ENCODE assay signal across 8 cellular contexts in the genomic region with DNA sequence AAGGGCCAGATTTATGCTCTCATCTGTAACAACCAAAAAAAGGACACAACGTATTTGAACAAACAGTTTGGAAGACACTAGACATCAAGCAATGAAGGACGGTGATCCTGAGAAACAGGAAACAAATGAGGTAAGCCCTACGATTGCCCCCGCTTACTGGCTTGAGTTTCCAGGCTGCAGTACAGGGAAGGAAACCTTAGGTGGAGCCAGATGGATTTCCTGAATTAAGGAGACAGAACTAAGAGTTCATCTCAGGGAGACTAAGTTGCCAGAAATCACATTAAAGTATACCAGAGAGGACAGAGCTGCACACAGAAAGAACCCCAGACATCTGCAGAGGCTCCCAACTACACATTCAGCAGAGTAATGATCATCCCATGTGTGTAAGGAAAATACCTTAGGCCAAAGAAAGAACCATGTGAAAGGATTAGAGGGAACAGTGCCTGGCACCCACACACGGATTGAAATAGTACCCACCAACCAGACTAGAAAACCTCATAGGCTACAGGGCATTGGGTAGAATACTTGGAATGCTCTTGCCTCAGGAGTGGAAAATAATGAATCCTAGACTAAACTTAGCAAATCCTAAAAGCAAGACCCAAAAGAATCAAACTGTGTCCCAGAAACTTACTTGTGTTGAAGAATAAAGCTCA.
DNase-seq lines count a peak whose midpoint lies in the region; ATAC-seq, FAIRE-seq and TF ChIP-seq lines count a peak whose summit lies in the region.

No MANE protein-coding gene starts in this region.

- POLR2A ChIA-PET in H1 (lab: Charles Lee; ENCODE audit: partially characterized antibody), result interaction anchor here (1.4 to 1.6 kb wide), 2 partner anchors 31 to 99 kb away, joined by 3 to 5 read pairs; a partner anchor contains a TSS

- no peaks in the 10 kb centered on the region for H3K79me2 ChIP-seq in H1 (ENCODE audit: control insufficient read depth in 1 of 2, insufficient read depth in 2 of 2, low read length in 2 of 2)

- no peak overlapping the region for H3K23ac ChIP-seq in H1 (ENCODE audit: insufficient read length)

- DNase-seq in EH (ENCODE audit: low read depth) (peak; percentile 29), NCI-H446 (lab: John Stamatoyannopoulos, UW) (peak; percentile 31 to 67), H1 (ENCODE audit: low read depth in 1 of 2, low spot score in 2 of 2) (peak in 1 of 2 experiments; percentile 5), nephron progenitor cell (peak; percentile 18), esophagus squamous epithelium (lab: John Stamatoyannopoulos, UW) (no peak)
- no peak for DNase-seq in activated CD8-positive, alpha-beta memory T cell treated with anti-CD3 and anti-CD28 coated beads for 24 hours

- peak overlapping the region; percentile 95 for H2AFZ ChIP-seq in H1 (ENCODE audit: low read length)

- no peaks in the 10 kb centered on the region for H3K23me2 ChIP-seq in H1 (ENCODE audit: low read depth, low read length)

- intact Hi-C loops in esophagus squamous epithelium (cut with DNase I), result no loop called here

- no peak overlapping the region for H2BK120ac ChIP-seq in H1 (replicated peaks; ENCODE audit: low read depth, low read length)

- H2BK12ac ChIP-seq in H1 (ENCODE audit: low read depth, low read length), result no peak overlapping the region

- H2AK5ac ChIP-seq in H1 (ENCODE audit: low read depth, low read length), result no peak overlapping the region

- no peak overlapping the region for H3K56ac ChIP-seq in H1 (replicated peaks; ENCODE audit: insufficient read length, low read depth, low read length)

- H3K27me3 Mint-ChIP-seq in nephron progenitor cell (ENCODE audit: low read depth, poor library complexity), result no peaks in the 10 kb centered on the region

- H3K27ac Mint-ChIP-seq in nephron progenitor cell, result no peak overlapping the region

- H3K27ac ChIP-seq in H1 (ENCODE audit: low read depth, low read length) (no peak overlapping the region), esophagus squamous epithelium (no peak overlapping the region)

- H3K4me3 ChIP-seq in H1 (ENCODE audit: extremely low read depth in 1 of 4, insufficient read depth in 2 of 4, low read depth in 3 of 4, low read length in 4 of 4), result no peak overlapping the region
- H3K4me3 ChIP-seq in esophagus squamous epithelium, result no peak overlapping the region

- no peak overlapping the region for H2BK20ac ChIP-seq in H1 (ENCODE audit: low read length)

- H3K9me3 ChIP-seq in H1 (ENCODE audit: insufficient read depth in 2 of 2, low read depth in 1 of 2, low read length in 1 of 2) (peaks cover 0 to under 1% of the 10 kb centered on the region in 2 experiments; a peak in 2 of 4 replicates), esophagus squamous epithelium (peaks cover 0 to 8% (median 0%) of the 10 kb centered on the region in 3 donors)

- no peak overlapping the region for H3K4me3 Mint-ChIP-seq in nephron progenitor cell

- 0 out of 2 replicates have a peak overlapping the region, but pooled peaks have one; percentile 46 for H2BK15ac ChIP-seq in H1 (ENCODE audit: low read length)

- peaks cover 11% of the 10 kb centered on the region for H3K4me1 Mint-ChIP-seq in nephron progenitor cell

- TF ChIP-seq POLR2A in H1 (IDR thresholded peaks at IDR 0.05; ENCODE audit: control extremely low read depth in 1 of 2, low read depth in 2 of 2, low read length in 2 of 2) (no peak), esophagus squamous epithelium (IDR thresholded peaks at IDR 0.05) (no peak)

- CTCF ChIA-PET in H1 (lab: Charles Lee; ENCODE audit: partially characterized antibody), result interaction anchor here (0.6 to 3.4 kb wide), 32 partner anchors 8 to 303 kb away, joined by 3 to 18 read pairs (median 4); no protein-coding TSS in a partner anchor

- H3K36me3 Mint-ChIP-seq in nephron progenitor cell (ENCODE audit: low read depth), result peaks cover 4% of the 10 kb centered on the region

- no peaks in the 10 kb centered on the region for H3K4me1 ChIP-seq in H1 (replicated peaks in 1 of 4; ENCODE audit: control insufficient read depth in 3 of 4, insufficient read depth in 4 of 4, low read length in 3 of 4)
- H3K4me1 ChIP-seq in esophagus squamous epithelium, result no peaks in the 10 kb centered on the region

- H4K5ac ChIP-seq in H1 (ENCODE audit: insufficient read length, low read depth, low read length), result no peak overlapping the region

- peak; percentile 57 to 64 for TF ChIP-seq RAD21 in H1 (IDR thresholded peaks at IDR 0.05 in 1 of 2, conservative IDR thresholded peaks at IDR 0.05 in 1 of 2; ENCODE audit: low read depth in 2 of 2, low read length in 2 of 2)

- no peak overlapping the region for H3K14ac ChIP-seq in H1 (ENCODE audit: insufficient read length)

- H4K8ac ChIP-seq in H1 (ENCODE audit: extremely low read depth, insufficient read depth, low read length), result no peak overlapping the region

- peaks cover 6% of the 10 kb centered on the region for H3K9me3 Mint-ChIP-seq in nephron progenitor cell

- H3K18ac ChIP-seq in H1 (ENCODE audit: extremely low read depth, low read length), result no peak overlapping the region

- H3K9ac ChIP-seq in H1 (replicated peaks in 1 of 4; ENCODE audit: extremely low read depth in 1 of 4, low read depth in 3 of 4, low read length in 3 of 4), result no peak overlapping the region; a peak in 1 of 7 replicates

- peak; percentile 87 for FAIRE-seq in H1 (lab: Jason Lieb, UNC)

- no peaks in the 10 kb centered on the region for H4K20me1 ChIP-seq in H1 (replicated peaks in 1 of 2; ENCODE audit: control insufficient read depth in 1 of 2, insufficient read depth in 2 of 2, low read length in 2 of 2)

- no peak overlapping the region for H2BK5ac ChIP-seq in H1 (ENCODE audit: low read depth, low read length)

- no peaks in the 10 kb centered on the region for H3K79me1 ChIP-seq in H1 (ENCODE audit: low read depth, low read length)

- H3K27me3 ChIP-seq in H1 (replicated peaks in 1 of 4; ENCODE audit: control insufficient read depth in 3 of 4, extremely low read depth in 1 of 4, insufficient read depth in 3 of 4, low read length in 3 of 4), result no peaks in the 10 kb centered on the region
- no peaks in the 10 kb centered on the region for H3K27me3 ChIP-seq in esophagus squamous epithelium

- no peaks in the 10 kb centered on the region for H3K36me3 ChIP-seq in H1 (ENCODE audit: control insufficient read depth in 2 of 4, insufficient read depth in 4 of 4, low read length in 3 of 4)
- H3K36me3 ChIP-seq in esophagus squamous epithelium, result no peaks in the 10 kb centered on the region

- H4K91ac ChIP-seq in H1 (replicated peaks; ENCODE audit: insufficient read length, low read length), result no peak overlapping the region

- ATAC-seq in GM18517 (IDR thresholded peaks at IDR 0.05; ENCODE audit: unreplicated experiment) (no peak), GM21825 (IDR thresholded peaks at IDR 0.05; ENCODE audit: unreplicated experiment) (no peak)

- H3K4ac ChIP-seq in H1 (replicated peaks; ENCODE audit: insufficient read length, low read depth, low read length), result no peak overlapping the region

- no peak overlapping the region for H3K4me2 ChIP-seq in H1 (ENCODE audit: insufficient read depth in 1 of 2, low read depth in 2 of 2, low read length in 2 of 2)

- no peak for TF ChIP-seq EP300 in H1 (IDR thresholded peaks at IDR 0.05; ENCODE audit: borderline replicate concordance in 1 of 2, low read depth in 2 of 2, low read length in 2 of 2)

- WGBS in H1 (ENCODE audit: extremely low coverage in 1 of 2, insufficient coverage in 1 of 2, insufficient read length in 1 of 2, insufficient replicate concordance in 2 of 2, low coverage in 1 of 2, low lambda C conversion rate in 2 of 2, missing lambda C conversion rate in 1 of 2), 2 experiments, result 55% methylated on average over 5 of the region's 5 CpGs; no CpG with 5 or more reads in 1 of the 2 experiments
- 36 to 40% methylated on average over 5 of the region's 5 CpGs for WGBS in esophagus squamous epithelium, 2 donors

- TF ChIP-seq CTCF in H1 (IDR thresholded peaks at IDR 0.05; ENCODE audit: control extremely low read depth in 1 of 3, insufficient read depth in 1 of 3, low read depth in 1 of 3, low read length in 3 of 3) (peak; percentile 25 to 73 (median 56)), nephron progenitor cell (IDR thresholded peaks at IDR 0.05) (peak; percentile 46), esophagus squamous epithelium (IDR thresholded peaks at IDR 0.05) (peak in 3 of 6 experiments; percentile 8 to 19 (median 11))

TF ChIP-seq in H1, 55 proteins besides CTCF, POLR2A, EP300 and RAD21 (continues in another document):
- TF ChIP-seq, protein P1, sequence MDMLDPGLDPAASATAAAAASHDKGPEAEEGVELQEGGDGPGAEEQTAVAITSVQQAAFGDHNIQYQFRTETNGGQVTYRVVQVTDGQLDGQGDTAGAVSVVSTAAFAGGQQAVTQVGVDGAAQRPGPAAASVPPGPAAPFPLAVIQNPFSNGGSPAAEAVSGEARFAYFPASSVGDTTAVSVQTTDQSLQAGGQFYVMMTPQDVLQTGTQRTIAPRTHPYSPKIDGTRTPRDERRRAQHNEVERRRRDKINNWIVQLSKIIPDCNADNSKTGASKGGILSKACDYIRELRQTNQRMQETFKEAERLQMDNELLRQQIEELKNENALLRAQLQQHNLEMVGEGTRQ (IDR thresholded peaks at IDR 0.05; ENCODE audit: low read length), result no peak
- TF ChIP-seq CHD2 (IDR thresholded peaks at IDR 0.05; ENCODE audit: low read length) (no peak), SIN3A (conservative IDR thresholded peaks at IDR 0.05 in 1 of 2, IDR thresholded peaks at IDR 0.05 in 1 of 2; ENCODE audit: low read depth in 1 of 2, low read length in 2 of 2) (no peak), SIX5 (IDR thresholded peaks at IDR 0.05; ENCODE audit: low read depth, low read length) (no peak), EGR1 (IDR thresholded peaks at IDR 0.05; ENCODE audit: borderline replicate concordance, low read depth, low read length) (no peak)

Comparison
In these comparisons a context has a peak if more than half of its experiments do, and no peak if none do; other contexts are left out.
1. DNase-seq: peak in EH (single experiment), NCI-H446 (2 of 2) and nephron progenitor cell (single experiment); none in activated CD8-positive, alpha-beta memory T cell treated with anti-CD3 and anti-CD28 coated beads for 24 hours (single experiment) and esophagus squamous epithelium (single experiment).